17 cellular contexts compared by ENCODE assay signal in genomic region chr12:39772708-39773665, GRCh38.
"Had no signal": no experiment of that assay in that cellular context is flagged by ENCODE, and none has a peak within 500 bp of the region (broad histone marks: within the 10 kb centered on the region; RNA-seq: fewer than 3 reads in every experiment).

No MANE protein-coding gene starts in this region.

- H3K27ac ChIP-seq: ascending aorta, esophagus muscularis mucosa, left lung, prostate gland, spleen, stomach, testis had no signal

- DNase-seq: activated CD4-positive, alpha-beta T cell treated with anti-CD3 and anti-CD28 coated beads, Interleukin-2, amount 50 U/mL, for 1 hour; activated naive CD4-positive, alpha-beta T cell; activated naive CD8-positive, alpha-beta T cell treated with anti-CD3 and anti-CD28 coated beads, Interleukin-2, amount 10 ng/mL, durations not matched to agents 7 days and 5 days; islet precursor cell; left lung; mesenchymal stem cell; nephron progenitor cell; occipital lobe; spleen; stomach; SW 1271; testis had no signal

- H3K4me3 ChIP-seq: ascending aorta, esophagus muscularis mucosa, left lung, prostate gland, spleen, stomach, testis had no signal

- H3K4me1 ChIP-seq: ascending aorta, left lung, prostate gland, spleen, stomach had no signal

- H3K27me3 ChIP-seq: ascending aorta, esophagus muscularis mucosa, left lung, spleen, stomach, testis had no signal

- ATAC-seq: activated CD4-positive, CD25-positive, alpha-beta regulatory T cell treated with anti-CD3 and anti-CD28 coated beads, Interleukin-2, amount 50 U/mL, for 24 hours; left lung; sciatic nerve had no signal

- H3K36me3 ChIP-seq: ascending aorta, esophagus muscularis mucosa, left lung, prostate gland, spleen, stomach had no signal

- H3K9me3 ChIP-seq: ascending aorta, esophagus muscularis mucosa, left lung, prostate gland, spleen, stomach, testis had no signal
